In the genomic region with DNA sequence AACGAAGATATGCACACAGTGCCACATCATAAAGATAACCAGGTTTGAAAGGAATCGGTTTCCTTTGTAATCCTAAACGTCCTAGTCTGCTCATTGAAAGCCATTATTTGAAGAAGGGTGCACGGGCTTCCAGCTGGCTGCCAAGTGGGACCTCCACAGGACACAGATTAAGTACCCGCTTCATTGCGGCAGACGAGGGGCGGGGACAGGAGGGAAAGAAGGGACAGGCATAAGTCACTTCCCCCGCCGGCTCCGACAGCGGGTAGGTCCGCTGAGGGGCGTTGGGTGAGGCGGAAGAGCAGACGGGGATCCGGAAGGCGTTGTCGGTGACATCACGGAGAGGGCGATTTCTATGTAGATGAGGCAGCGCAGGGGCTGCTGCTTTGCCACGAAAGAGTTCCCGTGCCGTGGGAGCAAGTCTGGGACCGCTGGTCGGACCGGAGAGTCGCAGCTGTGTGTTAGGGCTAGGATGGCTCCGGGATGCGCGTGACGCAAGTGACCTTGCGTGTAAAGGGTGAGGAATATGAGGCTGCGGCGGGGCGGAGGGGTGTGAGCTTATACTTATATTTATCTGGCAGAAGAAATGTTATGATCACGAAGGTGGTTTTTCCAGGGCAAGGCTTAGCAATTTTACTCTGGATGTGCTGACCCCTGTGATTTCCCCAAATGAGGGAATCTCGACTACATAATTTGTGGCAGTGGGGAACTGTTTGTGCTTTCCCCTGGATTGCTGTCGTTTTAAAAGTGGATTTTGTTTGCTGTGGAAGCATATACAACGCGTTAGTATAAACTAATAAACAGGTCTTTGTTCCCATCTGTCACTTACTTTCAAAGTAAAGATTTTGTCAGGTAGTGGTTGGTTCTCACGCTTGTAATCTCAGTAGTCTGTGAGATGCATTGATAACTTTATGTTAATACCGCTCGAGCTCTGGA, we compare ENCODE assay signal across 8 cellular contexts.
DNase-seq lines count a peak whose midpoint lies in the region; ATAC-seq and TF ChIP-seq lines count a peak whose summit lies in the region.
"Not testable (repeated sequence)": the region's sequence is repeated elsewhere in the genome, so short reads cannot be mapped to it uniquely, and the experiment has no call there.

No MANE protein-coding gene starts in this region.

- TF ChIP-seq CTCF in fibroblast of mammary gland (conservative IDR thresholded peaks at IDR 0.05; ENCODE audit: control insufficient read depth, insufficient read depth, low read depth, low read length): not testable (repeated sequence)

- H3K9me3 ChIP-seq in muscle layer of duodenum (ENCODE audit: control insufficient read depth in 1 of 2, low read length in 2 of 2): not testable (repeated sequence)

- H3K4me3 ChIP-seq in fibroblast of mammary gland (ENCODE audit: control insufficient read depth, low read depth, low read length) (peak overlapping the region; percentile 62), muscle layer of duodenum (ENCODE audit: low read depth in 1 of 2, low read length in 2 of 2) (peak overlapping the region; percentile 61 to 68)

- H3K27me3 Mint-ChIP-seq in activated T-helper 2 cell treated with anti-CD3 and anti-CD28 coated beads, Interferon-gamma antibody, Interleukin-2, Interleukin-4, amounts not matched to agents 10 μg/mL and 5 μg/mL and 100 μg/mL, durations not matched to agents 14 hours and 24 hours and 36 hours (ENCODE audit: low read depth): not testable (repeated sequence)

- not testable (repeated sequence) for H3K36me3 Mint-ChIP-seq in activated T-helper 2 cell treated with anti-CD3 and anti-CD28 coated beads, Interferon-gamma antibody, Interleukin-2, Interleukin-4, amounts not matched to agents 10 μg/mL and 5 μg/mL and 100 μg/mL, durations not matched to agents 14 hours and 24 hours and 36 hours (ENCODE audit: low read depth)

- ATAC-seq in GM21526 (IDR thresholded peaks at IDR 0.05; ENCODE audit: low FRiP score, unreplicated experiment): peak; percentile 88

- intact Hi-C loops in activated T-helper 2 cell treated with anti-CD3 and anti-CD28 coated beads, Interferon-gamma antibody, Interleukin-2, Interleukin-4, amounts not matched to agents 10 μg/mL and 5 μg/mL and 100 μg/mL, durations not matched to agents 14 hours and 24 hours and 36 hours (cut with micrococcal nuclease): not testable (repeated sequence)

- not testable (repeated sequence) for H3K9me3 Mint-ChIP-seq in activated T-helper 2 cell treated with anti-CD3 and anti-CD28 coated beads, Interferon-gamma antibody, Interleukin-2, Interleukin-4, amounts not matched to agents 10 μg/mL and 5 μg/mL and 100 μg/mL, durations not matched to agents 14 hours and 24 hours and 36 hours

- H3K27me3 ChIP-seq in muscle layer of duodenum (ENCODE audit: low read depth, low read length): not testable (repeated sequence)

- DNase-seq in DMS153 (lab: John Stamatoyannopoulos, UW) (peak; percentile 86), HuH-7 (ENCODE audit: low spot score) (peak; percentile 24), SHP77 treated with DMSO at 0.1 percent for 48 hours (lab: John Stamatoyannopoulos, UW) (peak; percentile 96), fibroblast of mammary gland (ENCODE audit: low read depth) (peak; percentile 77)
- DNase-seq in activated T-helper 2 cell treated with anti-CD3 and anti-CD28 coated beads, Interferon-gamma antibody, Interleukin-2, Interleukin-4, amounts not matched to agents 10 μg/mL and 5 μg/mL and 100 μg/mL, durations not matched to agents 14 hours and 24 hours and 36 hours (ENCODE audit: low spot score): peak; percentile 81
- DNase-seq in stimulated activated CD8-positive, alpha-beta memory T cell treated with anti-CD3 and anti-CD28 coated beads, Interleukin-2, amount 100 ng/mL, for 1 hour (ENCODE audit: low read depth in 2 of 2): peak; percentile 66 to 74

- not testable (repeated sequence) for H3K27ac ChIP-seq in muscle layer of duodenum (ENCODE audit: low read length)

- not testable (repeated sequence) for H3K4me1 ChIP-seq in muscle layer of duodenum (ENCODE audit: control insufficient read depth in 1 of 2, insufficient read depth in 2 of 2, low read length in 2 of 2)

- H3K27ac Mint-ChIP-seq in activated T-helper 2 cell treated with anti-CD3 and anti-CD28 coated beads, Interferon-gamma antibody, Interleukin-2, Interleukin-4, amounts not matched to agents 10 μg/mL and 5 μg/mL and 100 μg/mL, durations not matched to agents 14 hours and 24 hours and 36 hours: peak overlapping the region; percentile 96

- not testable (repeated sequence) for H3K36me3 ChIP-seq in muscle layer of duodenum (ENCODE audit: control insufficient read depth in 1 of 2, insufficient read depth in 2 of 2, low read length in 2 of 2)

- peak overlapping the region; percentile 94 for H3K4me3 Mint-ChIP-seq in activated T-helper 2 cell treated with anti-CD3 and anti-CD28 coated beads, Interferon-gamma antibody, Interleukin-2, Interleukin-4, amounts not matched to agents 10 μg/mL and 5 μg/mL and 100 μg/mL, durations not matched to agents 14 hours and 24 hours and 36 hours (ENCODE audit: low read depth)

- H3K4me1 Mint-ChIP-seq in activated T-helper 2 cell treated with anti-CD3 and anti-CD28 coated beads, Interferon-gamma antibody, Interleukin-2, Interleukin-4, amounts not matched to agents 10 μg/mL and 5 μg/mL and 100 μg/mL, durations not matched to agents 14 hours and 24 hours and 36 hours (ENCODE audit: low read depth): peaks cover 15% of the 10 kb centered on the region

Comparison
In these comparisons a context has a peak if more than half of its experiments do, and no peak if none do; other contexts are left out.
1. DNase-seq: peak in every context shown above with its lines; median percentile 96 in SHP77 treated with DMSO at 0.1 percent for 48 hours; 86 in DMS153; 81 in activated T-helper 2 cell treated with anti-CD3 and anti-CD28 coated beads, Interferon-gamma antibody, Interleukin-2, Interleukin-4, amounts not matched to agents 10 μg/mL and 5 μg/mL and 100 μg/mL, durations not matched to agents 14 hours and 24 hours and 36 hours; 77 in fibroblast of mammary gland; 70 in stimulated activated CD8-positive, alpha-beta memory T cell treated with anti-CD3 and anti-CD28 coated beads, Interleukin-2, amount 100 ng/mL, for 1 hour; 24 in HuH-7.